In the genomic region with DNA sequence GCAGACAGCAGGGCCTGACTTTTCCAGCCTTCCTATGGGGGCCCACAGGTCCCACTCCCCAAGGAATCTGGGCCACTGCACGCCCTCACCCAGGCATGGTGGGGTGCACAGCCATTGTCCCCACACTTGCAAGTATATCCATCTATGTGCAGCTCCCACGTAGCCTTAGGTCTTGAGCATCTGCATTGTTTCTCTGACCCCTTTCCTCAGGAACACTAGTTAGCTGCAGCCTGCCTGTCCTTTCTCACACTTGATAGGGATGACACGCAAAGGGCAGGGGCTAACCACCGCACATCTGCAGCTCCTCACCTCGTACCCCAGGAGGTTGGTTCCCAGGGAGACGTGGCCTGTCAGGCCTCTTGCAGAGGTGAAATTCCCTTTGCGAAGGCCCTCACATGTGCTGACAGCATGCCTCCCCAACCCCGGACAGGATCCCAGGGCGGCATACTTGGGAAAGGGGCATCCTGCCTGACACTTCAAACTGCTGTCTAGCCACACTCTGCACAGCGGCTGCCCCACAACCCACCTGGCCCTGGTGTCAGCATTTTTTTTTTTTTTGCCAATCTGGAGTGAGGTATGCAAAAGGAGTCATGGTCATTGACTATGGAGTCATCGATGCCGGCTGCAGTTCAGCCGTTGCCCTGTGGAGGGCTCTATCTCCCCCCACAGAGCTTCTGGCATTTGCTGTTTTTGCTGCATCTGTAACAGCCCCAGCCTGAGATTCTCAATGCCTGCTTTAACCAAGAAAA, we compare ENCODE assay signal across 8 cellular contexts. TPM values are rescaled to one million over a fixed set of nuclear protein-coding genes. Genes with fewer than 3 reads are reported as not detected.
DNase-seq lines count a peak whose midpoint lies in the region; ATAC-seq and TF ChIP-seq lines count a peak whose summit lies in the region.

No MANE protein-coding gene starts in this region.

- no peak overlapping the region for H3K4me3 ChIP-seq in osteoblast (ENCODE audit: insufficient read depth, low read length)

- H3K9me3 ChIP-seq in osteoblast (ENCODE audit: low read depth, low read length): no peaks in the 10 kb centered on the region

- no peak overlapping the region for H3K27ac ChIP-seq in osteoblast (ENCODE audit: low read depth, low read length)

- H3K27me3 ChIP-seq in osteoblast (ENCODE audit: insufficient read depth, low read length): peaks cover 8% of the 10 kb centered on the region

- peak; percentile 88 for TF ChIP-seq CTCF in osteoblast (IDR thresholded peaks at IDR 0.05; ENCODE audit: extremely low read depth, low read depth, low read length)

- H3K79me2 ChIP-seq in osteoblast (ENCODE audit: insufficient read depth, low read length): peaks cover 25% of the 10 kb centered on the region

- ATAC-seq in GM21367 (IDR thresholded peaks at IDR 0.05; ENCODE audit: unreplicated experiment): peak; percentile 24
- no peak for ATAC-seq in activated T-cell treated with anti-CD3 and anti-CD28 coated beads, Interleukin-2, amount 50 U/mL, for 72 hours (replicated peaks in 1 of 2)

- no peak overlapping the region for H2AFZ ChIP-seq in osteoblast (ENCODE audit: low read length)

- DNase-seq in Caki2 (ENCODE audit: low read depth): peak; percentile 64
- peak; percentile 28 for DNase-seq in NCI-H510A (lab: John Stamatoyannopoulos, UW)
- peak; percentile 50 to 60 for DNase-seq in activated T-cell treated with anti-CD3 and anti-CD28 coated beads, Interleukin-2, amount 50 U/mL, for 72 hours
- peak; percentile 29 for DNase-seq in foreskin melanocyte
- peak; percentile 98 for DNase-seq in osteoblast (ENCODE audit: insufficient read length, low spot score, missing footprints)
- DNase-seq in effector CD8-positive, alpha-beta T cell (lab: John Stamatoyannopoulos, UW): no peak
- no peak for DNase-seq in NCI-H2081 treated with DMSO at 0.1 percent for 48 hours (lab: John Stamatoyannopoulos, UW)

- in situ Hi-C loops in Caki2 (cut with HindIII; ENCODE audit: low pct_unique_long_range_greater_than_20kb, low sequenced_read_pairs): no loop called here

- H3K36me3 Mint-ChIP-seq in activated T-cell treated with anti-CD3 and anti-CD28 coated beads, Interleukin-2, amount 50 U/mL, for 72 hours (ENCODE audit: insufficient read depth in 2 of 2): peaks cover 0 to 2% of the 10 kb centered on the region in 2 donors

- H3K27ac Mint-ChIP-seq in activated T-cell treated with anti-CD3 and anti-CD28 coated beads, Interleukin-2, amount 50 U/mL, for 72 hours: no peak overlapping the region

- peaks cover 7% of the 10 kb centered on the region for H3K4me1 ChIP-seq in osteoblast (ENCODE audit: insufficient read depth, low read length)

- peaks cover 15% of the 10 kb centered on the region for H3K36me3 ChIP-seq in osteoblast (ENCODE audit: insufficient read depth, low read length)

- no peaks in the 10 kb centered on the region for H3K9me3 Mint-ChIP-seq in activated T-cell treated with anti-CD3 and anti-CD28 coated beads, Interleukin-2, amount 50 U/mL, for 72 hours

- peak overlapping the region; percentile 36 to 60 for H3K4me3 Mint-ChIP-seq in activated T-cell treated with anti-CD3 and anti-CD28 coated beads, Interleukin-2, amount 50 U/mL, for 72 hours

- H4K20me1 ChIP-seq in osteoblast (ENCODE audit: insufficient read depth, low read length): peaks cover 27% of the 10 kb centered on the region

- H3K4me2 ChIP-seq in osteoblast (ENCODE audit: insufficient read depth, low read length): no peak overlapping the region

- H3K27me3 Mint-ChIP-seq in activated T-cell treated with anti-CD3 and anti-CD28 coated beads, Interleukin-2, amount 50 U/mL, for 72 hours (ENCODE audit: low read depth): peaks cover 11% of the 10 kb centered on the region

- H3K4me1 Mint-ChIP-seq in activated T-cell treated with anti-CD3 and anti-CD28 coated beads, Interleukin-2, amount 50 U/mL, for 72 hours (ENCODE audit: low read depth): peaks cover 31% of the 10 kb centered on the region

RNA-seq across cellular contexts. Expression of gene JMJD4, which starts 5.0 kb away (rescaled TPM):
- total RNA-seq in Caki2 (2014; rRNA removed; shearing (Covaris generic); ENCODE audit: low replicate concordance): 45.4 and 70.1 TPM in 2 replicates
- 10 to 100 TPM in 1 of 2 donors, 1 to 10 TPM in 1; 8.7 to 11.1 TPM for total RNA-seq in activated T-cell treated with anti-CD3 and anti-CD28 coated beads, Interleukin-2, amount 50 U/mL, for 72 hours
- total RNA-seq in osteoblast: 27.5 and 30.4 TPM in 2 replicates

RNA-seq across cellular contexts. Expression of gene SNAP47, which starts 5.2 kb away (rescaled TPM):
- total RNA-seq in Caki2 (2014; rRNA removed; shearing (Covaris generic); ENCODE audit: low replicate concordance): 79.8 and 86.1 TPM in 2 replicates
- total RNA-seq in activated T-cell treated with anti-CD3 and anti-CD28 coated beads, Interleukin-2, amount 50 U/mL, for 72 hours: 10 to 100 TPM; 34.0 to 35.3 TPM
- 47.7 and 51.4 TPM in 2 replicates for total RNA-seq in osteoblast

Comparison
In these comparisons a context has a peak if more than half of its experiments do, and no peak if none do; other contexts are left out.
1. DNase-seq: peak in Caki2 (single experiment), NCI-H510A (single experiment), activated T-cell treated with anti-CD3 and anti-CD28 coated beads, Interleukin-2, amount 50 U/mL, for 72 hours (2 of 2), foreskin melanocyte (single experiment) and osteoblast (single experiment); none in effector CD8-positive, alpha-beta T cell (single experiment) and NCI-H2081 treated with DMSO at 0.1 percent for 48 hours (single experiment).